Comparison of ENCODE assay signal across 15 cellular contexts in the genomic region with DNA sequence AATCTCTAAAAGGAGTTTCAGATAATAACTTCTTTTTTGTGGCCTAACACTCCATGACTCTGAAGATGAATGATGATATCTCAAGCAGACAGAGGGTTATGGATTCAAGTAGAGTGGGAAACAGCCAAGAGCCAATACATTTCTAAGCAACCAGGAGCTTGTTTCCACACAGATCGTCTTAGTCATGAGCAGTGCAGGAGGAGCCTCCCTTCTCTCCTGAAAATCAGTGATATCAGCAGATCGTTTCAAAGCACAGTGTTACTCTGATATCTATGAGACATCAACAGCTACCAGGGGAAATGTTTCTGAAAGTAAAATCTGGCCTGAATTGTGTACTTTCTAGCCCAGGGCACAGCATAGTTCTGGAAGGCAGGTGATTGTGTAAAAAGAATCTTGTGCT. TPM values are rescaled to one million over a fixed set of nuclear protein-coding genes. Genes with fewer than 3 reads are reported as not detected.
DNase-seq lines count a peak whose midpoint lies in the region; ATAC-seq, FAIRE-seq and TF ChIP-seq lines count a peak whose summit lies in the region.
"Had no signal": no experiment of that assay in that cellular context is flagged by ENCODE, and none has a peak within 500 bp of the region (broad histone marks: within the 10 kb centered on the region; RNA-seq: fewer than 3 reads in every experiment).

No MANE protein-coding gene starts in this region.

- no peaks in the 10 kb centered on the region for H3K79me2 ChIP-seq in osteoblast (ENCODE audit: insufficient read depth, low read length)

- H3K27me3 ChIP-seq in RWPE2 (ENCODE audit: insufficient read depth, poor library complexity, severe bottlenecking) (no peaks in the 10 kb centered on the region), osteoblast (ENCODE audit: insufficient read depth, low read length) (peaks cover 3% of the 10 kb centered on the region), BE2C (no peaks in the 10 kb centered on the region)
- H3K27me3 ChIP-seq: gastrocnemius medialis had no signal

- TF ChIP-seq CTCF in RWPE2 (IDR thresholded peaks at IDR 0.05; ENCODE audit: poor library complexity, severe bottlenecking) (no peak), fibroblast of pulmonary artery (IDR thresholded peaks at IDR 0.05; ENCODE audit: low read length, missing control alignments) (no peak), osteoblast (IDR thresholded peaks at IDR 0.05; ENCODE audit: extremely low read depth, low read depth, low read length) (no peak), BE2C (IDR thresholded peaks at IDR 0.05; ENCODE audit: low read depth, low read length) (no peak)

- peak overlapping the region; percentile 23 for H2AFZ ChIP-seq in osteoblast (ENCODE audit: low read length)

- H3K4me2 ChIP-seq in osteoblast (ENCODE audit: insufficient read depth, low read length), result no peak overlapping the region

- H3K4me1 ChIP-seq in RWPE2 (ENCODE audit: insufficient read depth, poor library complexity, severe bottlenecking) (peaks cover 42% of the 10 kb centered on the region), osteoblast (ENCODE audit: insufficient read depth, low read length) (no peaks in the 10 kb centered on the region), BE2C (no peaks in the 10 kb centered on the region)
- H3K4me1 ChIP-seq: gastrocnemius medialis had no signal

- H4K20me1 ChIP-seq in osteoblast (ENCODE audit: insufficient read depth, low read length), result no peaks in the 10 kb centered on the region

- ATAC-seq in RWPE2 (ENCODE audit: low read depth), result peak; percentile 94
- no peak for ATAC-seq in GM19023 (IDR thresholded peaks at IDR 0.05; ENCODE audit: unreplicated experiment)
- no peak for ATAC-seq in HG03342 (IDR thresholded peaks at IDR 0.05; ENCODE audit: unreplicated experiment)
- ATAC-seq: gastrocnemius medialis had no signal

- DNase-seq in GM03348 (ENCODE audit: low spot score) (peak; percentile 3), RWPE2 (ENCODE audit: low spot score) (no peak), fibroblast of pulmonary artery (ENCODE audit: low read depth) (peak; percentile 70), osteoblast (ENCODE audit: insufficient read length, low spot score, missing footprints) (no peak), BE2C (no peak), GM12892 (ENCODE audit: insufficient read length) (no peak)
- DNase-seq: CD8-positive, alpha-beta memory T cell; gastrocnemius medialis; kidney; naive B cell; NCI-H1436 treated with DMSO at 0.1 percent for 48 hours; NCI-H524 treated with DMSO at 0.1 percent for 48 hours; Right ventricle myocardium superior had no signal

- TF ChIP-seq POLR2A in GM12892 (IDR thresholded peaks at IDR 0.05; ENCODE audit: low read depth, low read length), result no peak

- H3K9me3 ChIP-seq in RWPE2 (ENCODE audit: severe bottlenecking) (no peaks in the 10 kb centered on the region), osteoblast (ENCODE audit: low read depth, low read length) (no peaks in the 10 kb centered on the region), BE2C (no peaks in the 10 kb centered on the region)
- H3K9me3 ChIP-seq: gastrocnemius medialis had no signal

- H3K4me3 ChIP-seq in RWPE2 (ENCODE audit: severe bottlenecking) (no peak overlapping the region), fibroblast of pulmonary artery (replicated peaks; ENCODE audit: low read depth, low read length) (no peak overlapping the region), osteoblast (ENCODE audit: insufficient read depth, low read length) (no peak overlapping the region), BE2C (ENCODE audit: low read depth, low read length) (no peak overlapping the region)
- H3K4me3 ChIP-seq: gastrocnemius medialis had no signal

- no peak for FAIRE-seq in GM12892 (lab: Jason Lieb, UNC)
- FAIRE-seq: kidney had no signal

- H3K27ac ChIP-seq in RWPE2 (ENCODE audit: poor library complexity, severe bottlenecking) (peak overlapping the region; percentile 30), osteoblast (ENCODE audit: low read depth, low read length) (no peak overlapping the region)
- H3K27ac ChIP-seq: gastrocnemius medialis had no signal

- H3K36me3 ChIP-seq in RWPE2 (ENCODE audit: low read depth) (peaks cover 63% of the 10 kb centered on the region), osteoblast (ENCODE audit: insufficient read depth, low read length) (no peaks in the 10 kb centered on the region), BE2C (no peaks in the 10 kb centered on the region)
- H3K36me3 ChIP-seq: gastrocnemius medialis had no signal

RNA-seq across cellular contexts. Expression of gene ADGRG6, which starts 11.5 kb away (rescaled TPM):
- total RNA-seq in osteoblast, result under 0.01 and 0.36 TPM in 2 replicates
- not detected for polyA plus RNA-seq in BE2C (2012; ENCODE audit: insufficient read depth, insufficient read length, low read depth)
- 0.11 TPM for polyA plus RNA-seq in GM12892 (2012; ENCODE audit: missing spikeins)
- polyA plus RNA-seq: CD8-positive, alpha-beta memory T cell had no signal

Comparison
In these comparisons a context has a peak if more than half of its experiments do, and no peak if none do; other contexts are left out.
1. DNase-seq: peak in GM03348 (single experiment) and fibroblast of pulmonary artery (single experiment); none in RWPE2 (single experiment), osteoblast (single experiment), BE2C (single experiment) and GM12892 (single experiment).